1 cellular context compared by ENCODE assay signal in genomic region chr17:42679492-42680330, GRCh38.
A peak's percentile ranks its signal among the peaks of the same experiment; 100 is the strongest.
TF ChIP-seq lines count a peak whose summit lies in the region.

No MANE protein-coding gene starts in this region.

TF ChIP-seq in A549, 52 proteins besides CTCF, POLR2A, EP300 and RAD21 (continued from another document):
- TF ChIP-seq HMGXB4 (CRISPR knock-in tag; IDR thresholded peaks at IDR 0.05; ENCODE audit: borderline replicate concordance) (no peak; the same call in 1 of the 2 replicates), RCOR1 (IDR thresholded peaks at IDR 0.05; ENCODE audit: low read depth, low read length) (no peak), ELK1 (IDR thresholded peaks at IDR 0.05; ENCODE audit: low read depth, low read length) (no peak), FOSL2 (IDR thresholded peaks at IDR 0.05) (no peak), FOSL2 (CRISPR knock-in tag; IDR thresholded peaks at IDR 0.05) (0 out of 2 replicates have a peak, but pooled peaks have one; percentile 14), CBX2 (IDR thresholded peaks at IDR 0.05; ENCODE audit: borderline replicate concordance, low read depth) (no peak), HOXB5 (CRISPR knock-in tag; IDR thresholded peaks at IDR 0.05) (peak; percentile 91), MAX (IDR thresholded peaks at IDR 0.05) (peak; percentile 100), SMC3 (IDR thresholded peaks at IDR 0.05) (peak; percentile 96), FOXS1 (CRISPR knock-in tag; IDR thresholded peaks at IDR 0.05) (no peak), SREBF2 (IDR thresholded peaks at IDR 0.05) (no peak), NPAS2 (CRISPR knock-in tag; IDR thresholded peaks at IDR 0.05; ENCODE audit: borderline replicate concordance) (peak; percentile 76; the same call in 1 of the 2 replicates), POLR2AphosphoS2 (conservative IDR thresholded peaks at IDR 0.05; ENCODE audit: low read length) (no peak), EHF (CRISPR knock-in tag; IDR thresholded peaks at IDR 0.05) (no peak), REST (IDR thresholded peaks at IDR 0.05) (no peak), ESRRA (IDR thresholded peaks at IDR 0.05; ENCODE audit: borderline replicate concordance, low read length) (no peak), TP53 (CRISPR knock-in tag; IDR thresholded peaks at IDR 0.05) (no peak), CBX8 (IDR thresholded peaks at IDR 0.05) (no peak), KDM1A (IDR thresholded peaks at IDR 0.05; ENCODE audit: low read depth) (0 out of 2 replicates have a peak, but pooled peaks have one; percentile 17), BCL3 (IDR thresholded peaks at IDR 0.05) (no peak)
